Comparison of ENCODE assay signal across 1 cellular context in the genomic region with DNA sequence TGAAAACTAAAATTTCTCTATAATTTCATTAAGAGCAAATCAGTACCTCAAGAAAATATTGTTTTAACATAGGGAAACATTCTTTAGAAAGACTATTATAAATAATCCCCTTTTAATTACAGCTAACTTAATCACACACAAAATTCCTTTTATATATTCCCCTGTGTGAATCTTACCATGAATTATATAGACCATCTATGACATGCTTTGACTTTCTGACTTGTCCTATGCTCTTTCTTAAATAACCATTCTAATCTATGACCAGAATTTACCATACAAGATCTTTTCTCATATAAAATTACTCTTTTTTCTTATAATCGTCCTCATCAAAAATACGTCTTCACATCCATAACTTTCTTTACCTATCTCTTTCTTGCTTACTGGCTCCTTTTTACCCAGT.
TF ChIP-seq lines count a peak whose summit lies in the region.

No MANE protein-coding gene starts in this region.

TF ChIP-seq in A549, 52 proteins besides CTCF, POLR2A, EP300 and RAD21 (continued from another document):
- TF ChIP-seq ZSCAN20 (CRISPR knock-in tag; IDR thresholded peaks at IDR 0.05) (no peak), ZFP36 (IDR thresholded peaks at IDR 0.05; ENCODE audit: borderline replicate concordance, partially characterized antibody) (peak; percentile 50)
- TF ChIP-seq, protein P1, sequence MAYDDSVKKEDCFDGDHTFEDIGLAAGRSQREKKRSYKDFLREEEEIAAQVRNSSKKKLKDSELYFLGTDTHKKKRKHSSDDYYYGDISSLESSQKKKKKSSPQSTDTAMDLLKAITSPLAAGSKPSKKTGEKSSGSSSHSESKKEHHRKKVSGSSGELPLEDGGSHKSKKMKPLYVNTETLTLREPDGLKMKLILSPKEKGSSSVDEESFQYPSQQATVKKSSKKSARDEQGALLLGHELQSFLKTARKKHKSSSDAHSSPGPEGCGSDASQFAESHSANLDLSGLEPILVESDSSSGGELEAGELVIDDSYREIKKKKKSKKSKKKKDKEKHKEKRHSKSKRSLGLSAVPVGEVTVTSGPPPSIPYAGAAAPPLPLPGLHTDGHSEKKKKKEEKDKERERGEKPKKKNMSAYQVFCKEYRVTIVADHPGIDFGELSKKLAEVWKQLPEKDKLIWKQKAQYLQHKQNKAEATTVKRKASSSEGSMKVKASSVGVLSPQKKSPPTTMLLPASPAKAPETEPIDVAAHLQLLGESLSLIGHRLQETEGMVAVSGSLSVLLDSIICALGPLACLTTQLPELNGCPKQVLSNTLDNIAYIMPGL (CRISPR knock-in tag; IDR thresholded peaks at IDR 0.05; ENCODE audit: borderline replicate concordance) = no peak
